8 cellular contexts compared by ENCODE assay signal in genomic region chr10:119597405-119598186, GRCh38. TPM values are rescaled to one million over a fixed set of nuclear protein-coding genes. Genes with fewer than 3 reads are reported as not detected.
DNase-seq lines count a peak whose midpoint lies in the region; ATAC-seq and TF ChIP-seq lines count a peak whose summit lies in the region.

No MANE protein-coding gene starts in this region.

- no peaks in the 10 kb centered on the region for H3K27me3 ChIP-seq in BLaER1 treated with 17β-estradiol and CSF1 and Interleukin-3, amounts not matched to agents 10 nM and 100 nM
- H3K27me3 ChIP-seq in iPS-20b (ENCODE audit: insufficient read depth, low read length) (no peaks in the 10 kb centered on the region), tibial artery (no peaks in the 10 kb centered on the region)

- peak overlapping the region; percentile 89 for H3K4me3 Mint-ChIP-seq in activated CD4-positive, alpha-beta memory T cell treated with anti-CD3 and anti-CD28 coated beads for 36 hours

- TF ChIP-seq CTCF in tibial artery (IDR thresholded peaks at IDR 0.05) = no peak

- H3K4me1 Mint-ChIP-seq in activated CD4-positive, alpha-beta memory T cell treated with anti-CD3 and anti-CD28 coated beads for 36 hours (ENCODE audit: low read depth) = peaks cover 34% of the 10 kb centered on the region

- H3K27ac Mint-ChIP-seq in activated CD4-positive, alpha-beta memory T cell treated with anti-CD3 and anti-CD28 coated beads for 36 hours = peak overlapping the region; percentile 97

- peaks cover 0 to 21% (median 10%) of the 10 kb centered on the region in 11 experiments; a peak in 13 of 22 replicates for H3K9me3 ChIP-seq in BLaER1 treated with 17β-estradiol and CSF1 and Interleukin-3, amounts not matched to agents 10 nM and 100 nM (replicated peaks in 1 of 11)
- peaks cover 6% of the 10 kb centered on the region for H3K9me3 ChIP-seq in iPS-20b (ENCODE audit: insufficient read depth, low read depth, low read length)
- H3K9me3 ChIP-seq in tibial artery = no peaks in the 10 kb centered on the region

- POLR2A ChIA-PET in activated CD4-positive, alpha-beta memory T cell treated with anti-CD3 and anti-CD28 coated beads for 36 hours (lab: Charles Lee) = interaction anchor here (1.0 to 1.6 kb wide), 3 partner anchors 55 to 275 kb away, joined by 3 to 4 read pairs (median 3); partner anchors contain the start of genes MCMBP and RGS10

- ATAC-seq in GM21447 (IDR thresholded peaks at IDR 0.05; ENCODE audit: unreplicated experiment) (peak; percentile 12), HG03280 (IDR thresholded peaks at IDR 0.05; ENCODE audit: unreplicated experiment) (no peak), HG02938 (IDR thresholded peaks at IDR 0.05; ENCODE audit: unreplicated experiment) (no peak)

- H3K36me3 ChIP-seq in BLaER1 treated with 17β-estradiol and CSF1 and Interleukin-3, amounts not matched to agents 10 nM and 100 nM = peaks cover 12 to 45% (median 20%) of the 10 kb centered on the region in 11 experiments; a peak in 20 of 22 replicates
- peaks cover 12% of the 10 kb centered on the region; the same call in 1 of the 2 replicates for H3K36me3 ChIP-seq in iPS-20b (ENCODE audit: insufficient read depth, low read depth, low read length)
- H3K36me3 ChIP-seq in tibial artery = peaks cover 0 to 5% (median 0%) of the 10 kb centered on the region in 3 donors

- H3K9ac ChIP-seq in BLaER1 treated with 17β-estradiol and CSF1 and Interleukin-3, amounts not matched to agents 10 nM and 100 nM = peak overlapping the region; percentile 22 to 98 (median 95); a peak in 21 of 22 replicates
- H3K9ac ChIP-seq in iPS-20b (ENCODE audit: low read depth, low read length) = peak overlapping the region; percentile 90

- CTCF ChIA-PET in activated CD4-positive, alpha-beta memory T cell treated with anti-CD3 and anti-CD28 coated beads for 36 hours (lab: Charles Lee) = interaction anchor here (0.6 to 1.2 kb wide), 4 partner anchors 45 to 330 kb away, joined by 3 read pairs; no protein-coding TSS in a partner anchor

- H4K20me1 ChIP-seq in BLaER1 treated with 17β-estradiol and CSF1 and Interleukin-3, amounts not matched to agents 10 nM and 100 nM = peaks cover 29 to 35% (median 31%) of the 10 kb centered on the region in 11 experiments

- peak overlapping the region; percentile 77 to 94 (median 92) for H3K4me2 ChIP-seq in BLaER1 treated with 17β-estradiol and CSF1 and Interleukin-3, amounts not matched to agents 10 nM and 100 nM

- DNase-seq in activated CD4-positive, alpha-beta memory T cell treated with anti-CD3 and anti-CD28 coated beads for 36 hours = no peak
- no peak for DNase-seq in tibial artery
- DNase-seq in stimulated activated CD4-positive, alpha-beta T cell treated with anti-CD3 and anti-CD28 coated beads, Interleukin-2, amount 100 ng/mL, for 24 hours = no peak

- H3K4me3 ChIP-seq in BLaER1 treated with 17β-estradiol and CSF1 and Interleukin-3, amounts not matched to agents 10 nM and 100 nM = peak overlapping the region; percentile 40 to 99 (median 92)
- H3K4me3 ChIP-seq in iPS-20b (ENCODE audit: low read length) (peak overlapping the region; percentile 87), tibial artery (peak overlapping the region; percentile 68 to 95)

- H3K36me3 Mint-ChIP-seq in activated CD4-positive, alpha-beta memory T cell treated with anti-CD3 and anti-CD28 coated beads for 36 hours = peaks cover 22% of the 10 kb centered on the region

- no peaks in the 10 kb centered on the region for H3K27me3 Mint-ChIP-seq in activated CD4-positive, alpha-beta memory T cell treated with anti-CD3 and anti-CD28 coated beads for 36 hours

- peak overlapping the region in 9 of 11 experiments; percentile 92 to 97 (median 94); a peak in 18 of 22 replicates for H3K27ac ChIP-seq in BLaER1 treated with 17β-estradiol and CSF1 and Interleukin-3, amounts not matched to agents 10 nM and 100 nM
- peak overlapping the region; percentile 69 for H3K27ac ChIP-seq in iPS-20b (ENCODE audit: low read length)
- H3K27ac ChIP-seq in tibial artery = peak overlapping the region; percentile 90 to 97

- H3K4me1 ChIP-seq in BLaER1 treated with 17β-estradiol and CSF1 and Interleukin-3, amounts not matched to agents 10 nM and 100 nM = peaks cover 33 to 48% (median 43%) of the 10 kb centered on the region in 10 experiments
- peaks cover 17% of the 10 kb centered on the region for H3K4me1 ChIP-seq in iPS-20b (ENCODE audit: insufficient read depth, low read length)
- peaks cover 0 to 36% (median 22%) of the 10 kb centered on the region in 4 donors for H3K4me1 ChIP-seq in tibial artery

- intact Hi-C loops in activated CD4-positive, alpha-beta memory T cell treated with anti-CD3 and anti-CD28 coated beads for 36 hours (cut with micrococcal nuclease) = loop anchor here (1.0 to 10.0 kb wide), 10 partner anchors 54 to 523 kb away; partner anchors contain the start of genes BAG3, GRK5, MCMBP and RGS10
- intact Hi-C loops in tibial artery (cut with DNase I; ENCODE audit: low total_unique reads) = loop anchor here (5.0 kb wide), 2 partner anchors 55 to 80 kb away; partner anchors contain the start of gene BAG3

- no peaks in the 10 kb centered on the region for H3K9me3 Mint-ChIP-seq in activated CD4-positive, alpha-beta memory T cell treated with anti-CD3 and anti-CD28 coated beads for 36 hours

RNA-seq across cellular contexts. Expression of gene TIAL1, which starts 0.8 kb away (rescaled TPM):
- total RNA-seq in activated CD4-positive, alpha-beta memory T cell treated with anti-CD3 and anti-CD28 coated beads for 36 hours = 100 to 1,000 TPM; 177 TPM

RNA-seq across cellular contexts. Expression of gene BAG3, which starts 53.6 kb away (rescaled TPM):
- total RNA-seq in activated CD4-positive, alpha-beta memory T cell treated with anti-CD3 and anti-CD28 coated beads for 36 hours = 10 to 100 TPM; 26.8 to 28.1 TPM

RNA-seq across cellular contexts. Expression of gene RGS10, which starts 55.1 kb away (rescaled TPM):
- 100 to 1,000 TPM; 158 to 173 TPM for total RNA-seq in activated CD4-positive, alpha-beta memory T cell treated with anti-CD3 and anti-CD28 coated beads for 36 hours
